In genomic region chr11:133467686-133468085, GRCh38 we compare ENCODE assay signal across 18 cellular contexts.
A peak's percentile ranks its signal among the peaks of the same experiment; 100 is the strongest.
DNase-seq lines count a peak whose midpoint lies in the region; ATAC-seq and TF ChIP-seq lines count a peak whose summit lies in the region.
"Had no signal": no experiment of that assay in that cellular context is flagged by ENCODE, and none has a peak within 500 bp of the region (broad histone marks: within the 10 kb centered on the region; RNA-seq: fewer than 3 reads in every experiment).

No MANE protein-coding gene starts in this region.

- H3K27ac Mint-ChIP-seq in Caco-2 (ENCODE audit: unreplicated experiment): no peak overlapping the region
- H3K27ac Mint-ChIP-seq in activated naive CD4-positive, alpha-beta T cell treated with anti-CD3 and anti-CD28 coated beads for 36 hours: no peak overlapping the region
- H3K27ac Mint-ChIP-seq: CD14-positive monocyte; CD4-positive, alpha-beta T cell; CD8-positive, alpha-beta memory T cell; GM23338; H9 had no signal

- no peaks in the 10 kb centered on the region for H3K9me3 ChIP-seq in Caco-2
- H3K9me3 ChIP-seq: BE2C; BLaER1 treated with 17β-estradiol and CSF1 and Interleukin-3, amounts not matched to agents 10 nM and 100 nM had no signal

- POLR2A ChIA-PET in Caco-2 (lab: Charles Lee): no interaction called here

- DNase-seq in Ammon's horn (ENCODE audit: low spot score) (peak; percentile 21), medulla oblongata (ENCODE audit: extremely low spot score) (peak; percentile 78), pons (ENCODE audit: low spot score) (peak; percentile 95), Caco-2 (no peak)
- DNase-seq in activated naive CD4-positive, alpha-beta T cell treated with anti-CD3 and anti-CD28 coated beads for 36 hours: no peak
- DNase-seq: BE2C; Calu3; CD4-positive, alpha-beta T cell; CD8-positive, alpha-beta memory T cell; DMS53; DMS79 treated with DMSO at 0.1 percent for 48 hours; GF-D8; H9 had no signal

- H3K4me3 Mint-ChIP-seq in Caco-2 (ENCODE audit: unreplicated experiment): no peak overlapping the region
- H3K4me3 Mint-ChIP-seq in activated naive CD4-positive, alpha-beta T cell treated with anti-CD3 and anti-CD28 coated beads for 36 hours: no peak overlapping the region
- H3K4me3 Mint-ChIP-seq: CD14-positive monocyte; CD4-positive, alpha-beta T cell; CD8-positive, alpha-beta memory T cell; GM23338; H9 had no signal

- H3K36me3 Mint-ChIP-seq in Caco-2 (ENCODE audit: insufficient read depth, unreplicated experiment): no peaks in the 10 kb centered on the region
- no peaks in the 10 kb centered on the region for H3K36me3 Mint-ChIP-seq in activated naive CD4-positive, alpha-beta T cell treated with anti-CD3 and anti-CD28 coated beads for 36 hours (ENCODE audit: low read depth)
- H3K36me3 Mint-ChIP-seq: CD14-positive monocyte; CD8-positive, alpha-beta memory T cell had no signal

- H3K4me1 ChIP-seq in Caco-2: no peaks in the 10 kb centered on the region
- H3K4me1 ChIP-seq: BE2C; BLaER1 treated with 17β-estradiol and CSF1 and Interleukin-3, amounts not matched to agents 10 nM and 100 nM had no signal

- CTCF ChIA-PET in Caco-2 (lab: Charles Lee): no interaction called here
- CTCF ChIA-PET in activated naive CD4-positive, alpha-beta T cell treated with anti-CD3 and anti-CD28 coated beads for 36 hours (lab: Charles Lee): no interaction called here

- ATAC-seq in GM21723 (IDR thresholded peaks at IDR 0.05; ENCODE audit: unreplicated experiment): no peak
- ATAC-seq: GM23338, HCT116 had no signal

- no TSS peak for BruUV-seq in Caco-2 (replicated peaks; lab: Mats Ljungman, UMichigan)

- TF ChIP-seq CTCF in Caco-2 (IDR thresholded peaks at IDR 0.05; ENCODE audit: insufficient read depth in 1 of 2, low read depth in 1 of 2, low read length in 1 of 2, severe bottlenecking in 1 of 2, unreplicated experiment in 1 of 2): no peak

- intact Hi-C loops in Caco-2 (cut with micrococcal nuclease; ENCODE audit: unreplicated experiment): no loop called here
- intact Hi-C loops in activated naive CD4-positive, alpha-beta T cell treated with anti-CD3 and anti-CD28 coated beads for 36 hours (cut with micrococcal nuclease): no loop called here

- no peaks in the 10 kb centered on the region for H3K9me3 Mint-ChIP-seq in Caco-2 (ENCODE audit: unreplicated experiment)
- no peaks in the 10 kb centered on the region for H3K9me3 Mint-ChIP-seq in activated naive CD4-positive, alpha-beta T cell treated with anti-CD3 and anti-CD28 coated beads for 36 hours
- H3K9me3 Mint-ChIP-seq: GM23338, H9 had no signal

- H3K4me3 ChIP-seq in Caco-2 (ENCODE audit: low read depth, low read length): no peak overlapping the region
- H3K4me3 ChIP-seq: BLaER1 treated with 17β-estradiol and CSF1 and Interleukin-3, amounts not matched to agents 10 nM and 100 nM; GM23338 had no signal

- no peaks in the 10 kb centered on the region for H3K27me3 ChIP-seq in Caco-2 (replicated peaks; ENCODE audit: control insufficient read depth, insufficient read depth, low read length)
- H3K27me3 ChIP-seq: BE2C; BLaER1 treated with 17β-estradiol and CSF1 and Interleukin-3, amounts not matched to agents 10 nM and 100 nM had no signal

- no peaks in the 10 kb centered on the region for H3K36me3 ChIP-seq in Caco-2 (ENCODE audit: control insufficient read depth, insufficient read depth, low read length)
- H3K36me3 ChIP-seq: BE2C; BLaER1 treated with 17β-estradiol and CSF1 and Interleukin-3, amounts not matched to agents 10 nM and 100 nM had no signal

- H3K27me3 Mint-ChIP-seq in Caco-2 (ENCODE audit: insufficient read depth, unreplicated experiment): peaks cover 5% of the 10 kb centered on the region
- no peaks in the 10 kb centered on the region for H3K27me3 Mint-ChIP-seq in activated naive CD4-positive, alpha-beta T cell treated with anti-CD3 and anti-CD28 coated beads for 36 hours (ENCODE audit: low read depth)
- H3K27me3 Mint-ChIP-seq: CD4-positive, alpha-beta T cell had no signal

- H3K4me1 Mint-ChIP-seq in Caco-2 (ENCODE audit: low read depth, unreplicated experiment): no peaks in the 10 kb centered on the region
- H3K4me1 Mint-ChIP-seq in activated naive CD4-positive, alpha-beta T cell treated with anti-CD3 and anti-CD28 coated beads for 36 hours (ENCODE audit: low read depth): no peaks in the 10 kb centered on the region
- H3K4me1 Mint-ChIP-seq: CD14-positive monocyte; CD8-positive, alpha-beta memory T cell had no signal

Comparison
In these comparisons a context has a peak if more than half of its experiments do, and no peak if none do; other contexts are left out.
1. DNase-seq: peak in Ammon's horn (single experiment), medulla oblongata (single experiment) and pons (single experiment); none in Caco-2 (0 of 2) and activated naive CD4-positive, alpha-beta T cell treated with anti-CD3 and anti-CD28 coated beads for 36 hours (single experiment).